Comparison of ENCODE assay signal across 13 cellular contexts in the genomic region with DNA sequence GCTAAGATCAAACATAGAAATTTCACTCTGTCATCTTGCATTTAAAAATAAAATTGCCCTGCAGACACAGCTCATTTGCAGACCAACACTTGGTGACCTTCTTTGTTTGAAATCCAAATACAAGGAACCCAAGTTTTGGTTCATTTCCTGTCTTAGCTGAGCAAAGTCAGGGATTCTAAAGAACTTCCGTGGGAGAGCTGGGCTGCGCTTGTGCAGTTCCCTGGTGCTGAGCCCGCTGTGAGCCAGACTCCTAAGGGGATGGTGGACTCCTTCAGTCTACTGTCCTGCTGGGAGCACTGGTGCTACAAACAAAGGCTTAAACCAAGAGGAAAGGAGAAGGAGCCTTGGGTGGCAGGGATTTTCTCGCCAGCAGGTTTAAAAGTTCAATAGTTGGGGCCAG.
DNase-seq lines count a peak whose midpoint lies in the region; ATAC-seq and TF ChIP-seq lines count a peak whose summit lies in the region.
"Had no signal": no experiment of that assay in that cellular context is flagged by ENCODE, and none has a peak within 500 bp of the region (broad histone marks: within the 10 kb centered on the region; RNA-seq: fewer than 3 reads in every experiment).

No MANE protein-coding gene starts in this region.

- H3K4me3 Mint-ChIP-seq in neural progenitor cell, result no peak overlapping the region
- H3K4me3 Mint-ChIP-seq: activated CD8-positive, alpha-beta T cell treated with anti-CD3 and anti-CD28 coated beads, Interleukin-2, amount 10 ng/mL, durations not matched to agents 7 days and 5 days had no signal

- no peaks in the 10 kb centered on the region for H3K79me2 ChIP-seq in neural progenitor cell (ENCODE audit: low read depth)

- H3K27ac Mint-ChIP-seq in neural progenitor cell, result peak overlapping the region; percentile 97
- H3K27ac Mint-ChIP-seq: activated CD8-positive, alpha-beta T cell treated with anti-CD3 and anti-CD28 coated beads, Interleukin-2, amount 10 ng/mL, durations not matched to agents 7 days and 5 days had no signal

- H3K36me3 ChIP-seq in heart left ventricle (peaks cover 0 to 21% (median 4%) of the 10 kb centered on the region in 9 donors), gastroesophageal sphincter (peaks cover 0 to 28% of the 10 kb centered on the region in 2 donors), neural progenitor cell (no peaks in the 10 kb centered on the region), vagina (peaks cover 0 to 12% of the 10 kb centered on the region in 2 donors), MG63 (peaks cover 57% of the 10 kb centered on the region)
- H3K36me3 ChIP-seq: SJCRH30 had no signal

- no peak for TF ChIP-seq EP300 in gastroesophageal sphincter (IDR thresholded peaks at IDR 0.05)

- H3K4me3 ChIP-seq in heart left ventricle (no peak overlapping the region), gastroesophageal sphincter (no peak overlapping the region), neural progenitor cell (no peak overlapping the region), vagina (no peak overlapping the region), MG63 (no peak overlapping the region)
- H3K4me3 ChIP-seq: SJCRH30, skin epidermis had no signal

- no peaks in the 10 kb centered on the region for H4K20me1 ChIP-seq in neural progenitor cell (ENCODE audit: low read depth)

- peaks cover 25% of the 10 kb centered on the region for H3F3A ChIP-seq in neural progenitor cell (ENCODE audit: low read depth)

- no peak overlapping the region for H3K9ac ChIP-seq in neural progenitor cell

- H3K4me1 ChIP-seq in heart left ventricle, result peaks cover 0 to 58% (median 39%) of the 10 kb centered on the region in 12 donors
- peaks cover 13 to 67% (median 17%) of the 10 kb centered on the region in 3 donors for H3K4me1 ChIP-seq in gastroesophageal sphincter
- peaks cover 29% of the 10 kb centered on the region for H3K4me1 ChIP-seq in neural progenitor cell
- peaks cover 34% of the 10 kb centered on the region for H3K4me1 ChIP-seq in vagina
- H3K4me1 ChIP-seq: SJCRH30 had no signal

- H2AFZ ChIP-seq in neural progenitor cell (replicated peaks), result no peak overlapping the region

- no peaks in the 10 kb centered on the region for H3K9me3 Mint-ChIP-seq in neural progenitor cell

- H3K4me1 Mint-ChIP-seq in neural progenitor cell, result peaks cover 60% of the 10 kb centered on the region

- peak overlapping the region; percentile 34 for H3K4me2 ChIP-seq in neural progenitor cell

- TF ChIP-seq POLR2A in heart left ventricle (IDR thresholded peaks at IDR 0.05) (no peak), gastroesophageal sphincter (IDR thresholded peaks at IDR 0.05) (no peak), vagina (IDR thresholded peaks at IDR 0.05) (no peak)

- H3K27me3 ChIP-seq in heart left ventricle (no peaks in the 10 kb centered on the region), gastroesophageal sphincter (no peaks in the 10 kb centered on the region), neural progenitor cell (no peaks in the 10 kb centered on the region), vagina (no peaks in the 10 kb centered on the region), MG63 (no peaks in the 10 kb centered on the region)
- H3K27me3 ChIP-seq: SJCRH30 had no signal

- intact Hi-C loops in heart left ventricle (cut with DNase I), result loop anchor here in 4 of 10 donors (5.0 to 10.0 kb wide), 5 partner anchors 35 to 53 kb away; no protein-coding TSS in a partner anchor
- intact Hi-C loops in Right ventricle myocardium superior (cut with DNase I), result no loop called here
- intact Hi-C loops in vagina (cut with DNase I), result no loop called here

- no peaks in the 10 kb centered on the region for H3K36me3 Mint-ChIP-seq in neural progenitor cell

- peak in 1 of 4 donors; percentile 15 for ATAC-seq in heart left ventricle
- no peak for ATAC-seq in Right ventricle myocardium superior (ENCODE audit: poor library complexity)
- ATAC-seq in gastroesophageal sphincter, result no peak
- ATAC-seq: activated CD8-positive, alpha-beta T cell treated with anti-CD3 and anti-CD28 coated beads, Interleukin-2, amount 10 ng/mL, durations not matched to agents 7 days and 5 days had no signal

- WGBS in heart left ventricle, 4 donors, result 43 to 68% (median 53%) methylated on average over 4 of the region's 4 CpGs
- 67% methylated on average over 1 of the region's 4 CpGs; no CpG with 5 or more reads in 1 of the 2 donors for WGBS in gastroesophageal sphincter (ENCODE audit: low coverage in 1 of 2), 2 donors

- peaks cover 8% of the 10 kb centered on the region for H3K27me3 Mint-ChIP-seq in neural progenitor cell (ENCODE audit: insufficient read depth, low read depth)

- TF ChIP-seq CTCF in heart left ventricle (IDR thresholded peaks at IDR 0.05) (no peak), gastroesophageal sphincter (IDR thresholded peaks at IDR 0.05) (no peak), neural progenitor cell (IDR thresholded peaks at IDR 0.05) (no peak), vagina (IDR thresholded peaks at IDR 0.05) (no peak)

- H3K9me3 ChIP-seq in heart left ventricle (no peaks in the 10 kb centered on the region), gastroesophageal sphincter (no peaks in the 10 kb centered on the region), neural progenitor cell (ENCODE audit: low read depth) (no peaks in the 10 kb centered on the region), vagina (no peaks in the 10 kb centered on the region), MG63 (no peaks in the 10 kb centered on the region)
- H3K9me3 ChIP-seq: SJCRH30 had no signal

- DNase-seq in heart left ventricle (peak in 1 of 5 donors; percentile 33), Right ventricle myocardium superior (no peak), neural progenitor cell (ENCODE audit: low spot score) (no peak), vagina (ENCODE audit: extremely low spot score in 2 of 2) (no peak), HuH-7.5 (ENCODE audit: low spot score) (no peak), MG63 (no peak), DMS153 (lab: John Stamatoyannopoulos, UW) (no peak)
- DNase-seq: activated CD8-positive, alpha-beta T cell treated with anti-CD3 and anti-CD28 coated beads, Interleukin-2, amount 10 ng/mL, durations not matched to agents 7 days and 5 days; central memory CD4-positive, alpha-beta T cell; NK-92 treated with Interleukin-12 subunit alpha and Interleukin-12 subunit beta, amount 100 ng/mL, for 24 hours; SJCRH30 had no signal

- H3K27ac ChIP-seq in heart left ventricle, result peak overlapping the region in 10 of 12 donors; percentile 15 to 83 (median 66)
- H3K27ac ChIP-seq in gastroesophageal sphincter, result peak overlapping the region; percentile 64 to 81 (median 74)
- H3K27ac ChIP-seq in neural progenitor cell, result no peak overlapping the region
- H3K27ac ChIP-seq in vagina, result peak overlapping the region; percentile 68
- H3K27ac ChIP-seq: SJCRH30 had no signal
